Comparison of ENCODE assay signal across 8 cellular contexts in genomic region chr5:133111299-133111698, GRCh38. TPM values are rescaled to one million over a fixed set of nuclear protein-coding genes. Genes with fewer than 3 reads are reported as not detected.
DNase-seq lines count a peak whose midpoint lies in the region; ATAC-seq and TF ChIP-seq lines count a peak whose summit lies in the region.

No MANE protein-coding gene starts in this region.

- H3K36me3 Mint-ChIP-seq in activated T-helper 17 cell treated with anti-CD3 and anti-CD28 coated beads, Interleukin-2, amount 50 U/mL, for 72 hours (ENCODE audit: low read depth) = peaks cover 3% of the 10 kb centered on the region

- H3K4me1 Mint-ChIP-seq in activated T-helper 17 cell treated with anti-CD3 and anti-CD28 coated beads, Interleukin-2, amount 50 U/mL, for 72 hours = peaks cover 23% of the 10 kb centered on the region

- DNase-seq in NCI-H2081 (lab: John Stamatoyannopoulos, UW) = peak; percentile 51 to 54
- DNase-seq in NCI-H2081 treated with DMSO at 0.1 percent for 48 hours (lab: John Stamatoyannopoulos, UW) = no peak
- DNase-seq in LHCN-M2 (ENCODE audit: low read depth) = peak; percentile 81
- DNase-seq in SHP77 treated with DMSO at 0.1 percent for 48 hours (lab: John Stamatoyannopoulos, UW) = peak; percentile 19
- DNase-seq in fibroblast of villous mesenchyme (ENCODE audit: low read depth) = peak; percentile 85
- peak in 45 of 49 donors; percentile 12 to 85 (median 62) for DNase-seq in substantia nigra (lab: John Stamatoyannopoulos, UW)

- H3K36me3 ChIP-seq in neutrophil = no peaks in the 10 kb centered on the region

- H3K4me3 ChIP-seq in fibroblast of villous mesenchyme (ENCODE audit: low read depth, low read length) = no peak overlapping the region
- H3K4me3 ChIP-seq in neutrophil (ENCODE audit: low read depth in 1 of 2, low read length in 1 of 2) = no peak overlapping the region

- H3K27ac ChIP-seq in neutrophil = no peak overlapping the region
- no peak overlapping the region for H3K27ac ChIP-seq in substantia nigra (ENCODE audit: low read depth, low read length, poor library complexity, severe bottlenecking)

- TF ChIP-seq CTCF in fibroblast of villous mesenchyme (IDR thresholded peaks at IDR 0.05; ENCODE audit: insufficient read depth, low read depth, low read length) = peak; percentile 93
- peak; percentile 53 for TF ChIP-seq CTCF in neutrophil (IDR thresholded peaks at IDR 0.05)

- H3K9me3 ChIP-seq in neutrophil = no peaks in the 10 kb centered on the region

- no peaks in the 10 kb centered on the region for H3K9me3 Mint-ChIP-seq in activated T-helper 17 cell treated with anti-CD3 and anti-CD28 coated beads, Interleukin-2, amount 50 U/mL, for 72 hours

- H3K4me1 ChIP-seq in neutrophil (ENCODE audit: control insufficient read depth in 1 of 2, insufficient read depth in 1 of 2, low read depth in 1 of 2, low read length in 1 of 2) = peaks cover 3 to 6% of the 10 kb centered on the region in 2 experiments

- peaks cover 9% of the 10 kb centered on the region for H3K27me3 ChIP-seq in neutrophil

- no peaks in the 10 kb centered on the region for H3K27me3 Mint-ChIP-seq in activated T-helper 17 cell treated with anti-CD3 and anti-CD28 coated beads, Interleukin-2, amount 50 U/mL, for 72 hours

- ATAC-seq in activated T-helper 17 cell treated with anti-CD3 and anti-CD28 coated beads, Interleukin-2, amount 50 U/mL, for 72 hours (replicated peaks) = peak; percentile 68

- peak overlapping the region; percentile 24 for H3K4me3 Mint-ChIP-seq in activated T-helper 17 cell treated with anti-CD3 and anti-CD28 coated beads, Interleukin-2, amount 50 U/mL, for 72 hours

- no peak overlapping the region for H3K27ac Mint-ChIP-seq in activated T-helper 17 cell treated with anti-CD3 and anti-CD28 coated beads, Interleukin-2, amount 50 U/mL, for 72 hours

RNA-seq across cellular contexts. Expression of gene HSPA4, which starts 59.5 kb away (rescaled TPM):
- total RNA-seq in LHCN-M2 (2014; rRNA removed) = 130 and 153 TPM in 2 replicates
- polyA plus RNA-seq in LHCN-M2 (2012) = 86.0 TPM
- total RNA-seq in activated T-helper 17 cell treated with anti-CD3 and anti-CD28 coated beads, Interleukin-2, amount 50 U/mL, for 72 hours = 100 to 1,000 TPM in 1 of 2 donors, 10 to 100 TPM in 1; 95.5 to 190 TPM
- 104 and 187 TPM in 2 replicates for total RNA-seq in fibroblast of villous mesenchyme
